4 cellular contexts compared by ENCODE assay signal in the genomic region with DNA sequence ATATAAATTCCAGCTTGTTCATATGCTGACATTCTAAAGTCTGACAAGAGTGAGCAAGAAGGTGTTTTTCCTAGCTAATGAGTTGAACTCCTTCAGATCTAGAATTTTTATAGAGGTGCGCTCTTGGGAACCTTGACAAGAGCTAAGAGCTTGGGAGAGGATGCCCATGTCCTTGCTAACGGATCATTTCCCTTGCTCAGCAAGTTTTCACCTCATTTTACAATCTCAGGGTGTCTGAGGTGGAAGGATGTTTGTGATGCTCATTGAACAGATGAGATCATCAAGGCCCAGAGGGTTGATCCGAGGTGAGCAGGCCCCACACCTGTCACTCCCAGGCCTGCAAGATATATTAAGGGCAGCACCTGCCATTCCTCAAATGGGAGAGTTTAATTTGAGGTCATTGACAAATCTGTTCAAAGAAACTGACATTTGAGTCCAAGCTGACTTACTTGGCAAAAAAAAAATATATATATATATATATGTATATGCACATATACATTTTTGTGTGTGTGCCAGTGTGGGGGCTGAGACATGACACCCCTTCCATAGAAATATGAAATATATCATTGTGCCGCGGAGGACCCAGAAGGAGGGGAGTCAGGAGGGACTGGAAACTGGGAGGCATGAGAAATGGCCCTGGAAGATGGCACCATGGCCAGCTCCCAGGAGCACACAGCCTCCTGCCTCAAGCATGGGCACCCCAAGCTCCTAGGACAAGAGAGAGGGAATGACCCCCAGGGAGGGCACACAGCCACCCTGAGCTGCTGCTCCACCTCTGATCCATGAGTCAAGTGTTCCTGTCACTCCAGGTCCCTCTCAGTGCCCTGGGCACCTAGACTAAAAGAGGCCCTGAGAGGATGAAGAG.
TF ChIP-seq lines count a peak whose summit lies in the region.

No MANE protein-coding gene starts in this region.

TF ChIP-seq in HepG2, 621 proteins besides CTCF, POLR2A, EP300 and RAD21:
- TF ChIP-seq ZNF768 (CRISPR knock-in tag; IDR thresholded peaks at IDR 0.05) (no peak), MAFK (conservative IDR thresholded peaks at IDR 0.05 in 1 of 2, IDR thresholded peaks at IDR 0.05 in 1 of 2; ENCODE audit: low read length in 2 of 2) (peak; percentile 72 to 80), MAFF (IDR thresholded peaks at IDR 0.05; ENCODE audit: low read depth, low read length) (peak; percentile 67), ZNF136 (CRISPR knock-in tag; IDR thresholded peaks at IDR 0.05; ENCODE audit: low read depth) (no peak)

TF ChIP-seq in Ishikawa, 13 proteins besides CTCF, POLR2A, EP300 and RAD21:
- TF ChIP-seq, protein P1, sequence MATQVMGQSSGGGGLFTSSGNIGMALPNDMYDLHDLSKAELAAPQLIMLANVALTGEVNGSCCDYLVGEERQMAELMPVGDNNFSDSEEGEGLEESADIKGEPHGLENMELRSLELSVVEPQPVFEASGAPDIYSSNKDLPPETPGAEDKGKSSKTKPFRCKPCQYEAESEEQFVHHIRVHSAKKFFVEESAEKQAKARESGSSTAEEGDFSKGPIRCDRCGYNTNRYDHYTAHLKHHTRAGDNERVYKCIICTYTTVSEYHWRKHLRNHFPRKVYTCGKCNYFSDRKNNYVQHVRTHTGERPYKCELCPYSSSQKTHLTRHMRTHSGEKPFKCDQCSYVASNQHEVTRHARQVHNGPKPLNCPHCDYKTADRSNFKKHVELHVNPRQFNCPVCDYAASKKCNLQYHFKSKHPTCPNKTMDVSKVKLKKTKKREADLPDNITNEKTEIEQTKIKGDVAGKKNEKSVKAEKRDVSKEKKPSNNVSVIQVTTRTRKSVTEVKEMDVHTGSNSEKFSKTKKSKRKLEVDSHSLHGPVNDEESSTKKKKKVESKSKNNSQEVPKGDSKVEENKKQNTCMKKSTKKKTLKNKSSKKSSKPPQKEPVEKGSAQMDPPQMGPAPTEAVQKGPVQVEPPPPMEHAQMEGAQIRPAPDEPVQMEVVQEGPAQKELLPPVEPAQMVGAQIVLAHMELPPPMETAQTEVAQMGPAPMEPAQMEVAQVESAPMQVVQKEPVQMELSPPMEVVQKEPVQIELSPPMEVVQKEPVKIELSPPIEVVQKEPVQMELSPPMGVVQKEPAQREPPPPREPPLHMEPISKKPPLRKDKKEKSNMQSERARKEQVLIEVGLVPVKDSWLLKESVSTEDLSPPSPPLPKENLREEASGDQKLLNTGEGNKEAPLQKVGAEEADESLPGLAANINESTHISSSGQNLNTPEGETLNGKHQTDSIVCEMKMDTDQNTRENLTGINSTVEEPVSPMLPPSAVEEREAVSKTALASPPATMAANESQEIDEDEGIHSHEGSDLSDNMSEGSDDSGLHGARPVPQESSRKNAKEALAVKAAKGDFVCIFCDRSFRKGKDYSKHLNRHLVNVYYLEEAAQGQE (IDR thresholded peaks at IDR 0.05; ENCODE audit: low read depth) = peak; percentile 64
- TF ChIP-seq EGR1 (IDR thresholded peaks at IDR 0.05) = no peak

TF ChIP-seq in PFSK-1, 5 proteins besides CTCF, POLR2A, EP300 and RAD21:
- TF ChIP-seq FOXP2 (optimal IDR thresholded peaks at IDR 0.05; ENCODE audit: borderline replicate concordance, extremely low read depth, extremely low read length, insufficient read depth) (no peak), TAF1 (IDR thresholded peaks at IDR 0.05; ENCODE audit: borderline replicate concordance, insufficient read depth, low read length) (no peak)
- TF ChIP-seq, protein P1 (IDR thresholded peaks at IDR 0.05; ENCODE audit: insufficient read depth in 1 of 2, low read depth in 2 of 2, low read length in 2 of 2) = peak; percentile 50 to 71; a peak in 3 of 4 replicates

TF ChIP-seq in WTC11, 78 proteins besides CTCF, POLR2A, EP300 and RAD21:
- TF ChIP-seq, protein P2, sequence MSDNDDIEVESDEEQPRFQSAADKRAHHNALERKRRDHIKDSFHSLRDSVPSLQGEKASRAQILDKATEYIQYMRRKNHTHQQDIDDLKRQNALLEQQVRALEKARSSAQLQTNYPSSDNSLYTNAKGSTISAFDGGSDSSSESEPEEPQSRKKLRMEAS (CRISPR knock-in tag; IDR thresholded peaks at IDR 0.05) = no peak
- TF ChIP-seq, protein P3, sequence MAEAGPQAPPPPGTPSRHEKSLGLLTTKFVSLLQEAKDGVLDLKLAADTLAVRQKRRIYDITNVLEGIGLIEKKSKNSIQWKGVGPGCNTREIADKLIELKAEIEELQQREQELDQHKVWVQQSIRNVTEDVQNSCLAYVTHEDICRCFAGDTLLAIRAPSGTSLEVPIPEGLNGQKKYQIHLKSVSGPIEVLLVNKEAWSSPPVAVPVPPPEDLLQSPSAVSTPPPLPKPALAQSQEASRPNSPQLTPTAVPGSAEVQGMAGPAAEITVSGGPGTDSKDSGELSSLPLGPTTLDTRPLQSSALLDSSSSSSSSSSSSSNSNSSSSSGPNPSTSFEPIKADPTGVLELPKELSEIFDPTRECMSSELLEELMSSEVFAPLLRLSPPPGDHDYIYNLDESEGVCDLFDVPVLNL (CRISPR knock-in tag; IDR thresholded peaks at IDR 0.05; ENCODE audit: borderline replicate concordance, low read depth) = no peak
- no peak for TF ChIP-seq CBFB (CRISPR knock-in tag; IDR thresholded peaks at IDR 0.05; ENCODE audit: low read depth)
- TF ChIP-seq FOXK1 (CRISPR knock-in tag; IDR thresholded peaks at IDR 0.05) = no peak
- no peak for TF ChIP-seq NR3C1 (CRISPR knock-in tag; conservative IDR thresholded peaks at IDR 0.05; ENCODE audit: low read depth)
- no peak for TF ChIP-seq TCF7 (CRISPR knock-in tag; IDR thresholded peaks at IDR 0.05; ENCODE audit: low read depth)
- TF ChIP-seq, protein P4, sequence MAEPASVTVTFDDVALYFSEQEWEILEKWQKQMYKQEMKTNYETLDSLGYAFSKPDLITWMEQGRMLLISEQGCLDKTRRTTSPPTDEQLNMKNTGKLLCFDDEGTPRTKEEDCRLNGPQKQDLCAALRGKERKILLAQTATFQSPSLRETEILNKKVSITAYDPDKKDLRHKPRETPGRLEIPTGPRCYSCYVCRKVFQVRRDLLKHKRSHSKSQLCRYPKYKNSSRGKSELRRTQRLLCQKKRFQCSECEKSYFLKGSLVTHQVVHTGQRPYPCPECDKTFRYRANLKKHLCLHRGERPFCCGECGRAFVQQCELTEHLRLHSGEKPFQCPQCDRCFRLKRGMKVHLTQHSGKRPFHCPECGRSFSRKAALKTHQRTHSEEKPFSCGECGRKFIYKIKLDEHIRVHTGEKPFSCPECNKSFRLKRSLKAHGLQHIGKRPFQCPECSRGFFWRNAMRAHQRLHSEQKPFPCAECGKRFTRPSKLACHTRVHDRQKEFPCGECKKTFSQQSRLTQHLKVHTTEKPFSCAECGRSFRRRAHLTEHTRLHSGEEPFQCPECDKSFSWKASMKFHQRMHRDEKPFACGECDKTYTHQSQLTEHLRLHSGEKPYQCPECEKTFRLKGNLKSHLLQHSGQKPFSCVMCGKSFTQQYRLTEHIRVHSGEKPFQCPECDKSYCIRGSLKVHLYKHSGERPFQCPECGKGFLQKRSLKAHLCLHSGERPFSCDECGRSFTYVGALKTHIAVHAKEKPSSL (CRISPR knock-in tag; conservative IDR thresholded peaks at IDR 0.05) = no peak
- TF ChIP-seq, protein P5, sequence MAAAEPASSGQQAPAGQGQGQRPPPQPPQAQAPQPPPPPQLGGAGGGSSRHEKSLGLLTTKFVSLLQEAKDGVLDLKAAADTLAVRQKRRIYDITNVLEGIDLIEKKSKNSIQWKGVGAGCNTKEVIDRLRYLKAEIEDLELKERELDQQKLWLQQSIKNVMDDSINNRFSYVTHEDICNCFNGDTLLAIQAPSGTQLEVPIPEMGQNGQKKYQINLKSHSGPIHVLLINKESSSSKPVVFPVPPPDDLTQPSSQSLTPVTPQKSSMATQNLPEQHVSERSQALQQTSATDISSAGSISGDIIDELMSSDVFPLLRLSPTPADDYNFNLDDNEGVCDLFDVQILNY (CRISPR knock-in tag; IDR thresholded peaks at IDR 0.05) = no peak
